Comparison of ENCODE assay signal across 28 cellular contexts in the genomic region with DNA sequence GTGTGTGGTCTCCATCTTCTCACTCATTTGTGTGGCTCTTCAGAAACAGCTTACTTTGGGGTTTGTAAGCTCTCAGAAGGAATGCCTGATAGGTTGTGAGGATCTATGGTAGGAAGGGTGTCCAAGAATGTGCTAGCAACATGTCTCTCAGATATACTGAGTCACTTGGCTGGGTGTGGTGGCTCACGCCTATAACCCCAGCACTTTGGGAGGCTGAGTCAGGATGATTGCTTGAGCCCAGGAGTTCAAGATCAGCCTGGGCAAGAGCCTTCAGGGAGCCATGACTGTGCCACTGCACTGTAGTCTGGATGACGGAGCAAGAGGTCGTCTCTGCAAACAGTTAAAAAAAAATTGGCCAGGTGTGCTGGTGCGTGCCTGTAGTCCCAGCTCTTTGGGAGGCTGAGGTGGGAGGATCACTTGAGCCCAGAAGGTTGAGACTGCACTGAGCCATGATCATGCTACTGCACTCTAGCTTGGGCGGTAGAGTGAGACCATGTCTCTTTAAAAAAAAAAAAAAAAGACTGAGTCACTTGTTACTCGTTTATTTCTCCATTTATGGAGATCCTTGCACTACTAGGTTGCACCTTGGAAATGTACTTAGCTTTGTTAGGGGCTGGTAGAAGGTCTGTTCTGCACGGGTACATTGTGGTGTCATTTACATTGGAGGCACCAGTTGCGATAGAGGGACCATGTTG.
DNase-seq lines count a peak whose midpoint lies in the region; ATAC-seq and TF ChIP-seq lines count a peak whose summit lies in the region.
"Had no signal": no experiment of that assay in that cellular context is flagged by ENCODE, and none has a peak within 500 bp of the region (broad histone marks: within the 10 kb centered on the region; RNA-seq: fewer than 3 reads in every experiment).

No MANE protein-coding gene starts in this region.

- DNase-seq in mammary epithelial cell (peak; percentile 16), MCF 10A (ENCODE audit: unreplicated experiment) (no peak), RPMI7951 (ENCODE audit: low read depth) (peak; percentile 3), fibroblast of the aortic adventitia (ENCODE audit: low read depth) (peak; percentile 18), type B pancreatic cell (ENCODE audit: extremely low spot score, unreplicated experiment) (no peak), H7 (no peak), heart left ventricle (no peak), stomach (no peak)
- DNase-seq: 8988T; activated CD4-positive, alpha-beta T cell treated with anti-CD3 and anti-CD28 coated beads for 48 hours; CD4-positive, alpha-beta T cell; dorsolateral prefrontal cortex; H9; Karpas-422; kidney glomerular epithelial cell; lower lobe of right lung; MV-4-11; naive thymus-derived CD4-positive, alpha-beta T cell; NCI-H1436; NCI-H774; nucleus accumbens; stimulated activated CD4-positive, alpha-beta T cell treated with anti-CD3 and anti-CD28 coated beads, Interleukin-4, amount 100 ng/mL, for 4 hours; substantia nigra had no signal

- CTCF ChIA-PET in mammary epithelial cell (lab: Charles Lee; ENCODE audit: low non-redundant PET): interaction anchor here (0.6 kb wide), 1 partner anchor 47 kb away, joined by 6 read pairs; no protein-coding TSS in a partner anchor
- CTCF ChIA-PET in MCF 10A (lab: Yijun Ruan, JAX): interaction anchor here (0.6 to 1.1 kb wide), 3 partner anchors 18 to 36 kb away, joined by 3 to 7 read pairs (median 5); no protein-coding TSS in a partner anchor

- intact Hi-C loops in mammary epithelial cell (cut with micrococcal nuclease) (no loop called here), MCF 10A (cut with micrococcal nuclease) (no loop called here), heart left ventricle (cut with DNase I) (no loop called here), stomach (cut with DNase I; ENCODE audit: low total_unique reads) (no loop called here)

- POLR2A ChIA-PET in MCF 10A (lab: Yijun Ruan, JAX): interaction anchor here (1.1 kb wide), 1 partner anchor 10 kb away, joined by 3 read pairs; no protein-coding TSS in a partner anchor

- no peak overlapping the region for H3K4me2 ChIP-seq in mammary epithelial cell (ENCODE audit: insufficient read depth, low read depth, low read length)

- WGBS in mammary epithelial cell (ENCODE audit: low coverage, missing lambda C conversion rate): 77% methylated on average over 5 of the region's 8 CpGs
- 85 to 90% (median 90%) methylated on average over 8 of the region's 8 CpGs for WGBS in heart left ventricle, 4 donors
- 81 to 90% (median 85%) methylated on average over 8 of the region's 8 CpGs for WGBS in stomach, 5 donors

- no peaks in the 10 kb centered on the region for H3K27me3 ChIP-seq in mammary epithelial cell (ENCODE audit: insufficient read depth, low read length)
- no peaks in the 10 kb centered on the region for H3K27me3 ChIP-seq in H7 (ENCODE audit: control insufficient read depth, insufficient read depth, low read length)
- no peaks in the 10 kb centered on the region for H3K27me3 ChIP-seq in heart left ventricle
- no peaks in the 10 kb centered on the region for H3K27me3 ChIP-seq in stomach
- H3K27me3 ChIP-seq: dorsolateral prefrontal cortex had no signal

- H3K27ac ChIP-seq in mammary epithelial cell (ENCODE audit: insufficient read depth, low read depth, low read length) (no peak overlapping the region), heart left ventricle (no peak overlapping the region), stomach (no peak overlapping the region)
- H3K27ac ChIP-seq: dorsolateral prefrontal cortex, lower lobe of right lung had no signal

- H2AFZ ChIP-seq in mammary epithelial cell (ENCODE audit: low read depth, low read length): no peak overlapping the region

- no peaks in the 10 kb centered on the region for H3K4me1 ChIP-seq in mammary epithelial cell (ENCODE audit: insufficient read depth, low read length)
- H3K4me1 ChIP-seq in heart left ventricle: no peaks in the 10 kb centered on the region
- no peaks in the 10 kb centered on the region for H3K4me1 ChIP-seq in stomach
- H3K4me1 ChIP-seq: lower lobe of right lung had no signal

- dilution Hi-C loops in mammary epithelial cell (cut with HindIII; ENCODE audit: low sequenced_read_pairs): no loop called here

- H3K4me1 Mint-ChIP-seq in MCF 10A (ENCODE audit: insufficient read depth, unreplicated experiment): peaks cover 6% of the 10 kb centered on the region
- H3K4me1 Mint-ChIP-seq in type B pancreatic cell (ENCODE audit: unreplicated experiment): peaks cover 13% of the 10 kb centered on the region
- H3K4me1 Mint-ChIP-seq: activated naive CD4-positive, alpha-beta T cell treated with anti-CD3 and anti-CD28 coated beads, Interleukin-2, amount 50 U/mL, for 24 hours had no signal

- H3K36me3 Mint-ChIP-seq in MCF 10A (ENCODE audit: insufficient read depth, unreplicated experiment) (peaks cover under 1% of the 10 kb centered on the region), type B pancreatic cell (peaks cover 3% of the 10 kb centered on the region)

- no peak for TF ChIP-seq EP300 in stomach (IDR thresholded peaks at IDR 0.05)

- H3K36me3 ChIP-seq in mammary epithelial cell (ENCODE audit: insufficient read depth, low read length) (no peaks in the 10 kb centered on the region), H7 (replicated peaks; ENCODE audit: control insufficient read depth, insufficient read depth, low read length) (no peaks in the 10 kb centered on the region), heart left ventricle (peaks cover 0 to 2% (median 0%) of the 10 kb centered on the region in 9 donors), stomach (peaks cover 0 to 7% (median 0%) of the 10 kb centered on the region in 4 donors)
- H3K36me3 ChIP-seq: lower lobe of right lung had no signal

- H3K9me3 ChIP-seq in mammary epithelial cell (replicated peaks; ENCODE audit: insufficient read depth, low read length) (no peaks in the 10 kb centered on the region), heart left ventricle (no peaks in the 10 kb centered on the region), stomach (no peaks in the 10 kb centered on the region)
- H3K9me3 ChIP-seq: lower lobe of right lung had no signal

- no peaks in the 10 kb centered on the region for H4K20me1 ChIP-seq in mammary epithelial cell (ENCODE audit: insufficient read depth, low read length)

- no peak overlapping the region for H3K4me3 Mint-ChIP-seq in MCF 10A (ENCODE audit: unreplicated experiment)
- no peak overlapping the region for H3K4me3 Mint-ChIP-seq in type B pancreatic cell
- H3K4me3 Mint-ChIP-seq: activated naive CD4-positive, alpha-beta T cell treated with anti-CD3 and anti-CD28 coated beads, Interleukin-2, amount 50 U/mL, for 24 hours; CD4-positive, alpha-beta T cell; H9; naive thymus-derived CD4-positive, alpha-beta T cell had no signal

- H3K27me3 Mint-ChIP-seq in MCF 10A (ENCODE audit: insufficient read depth, unreplicated experiment) (no peaks in the 10 kb centered on the region), type B pancreatic cell (no peaks in the 10 kb centered on the region)
- H3K27me3 Mint-ChIP-seq: activated naive CD4-positive, alpha-beta T cell treated with anti-CD3 and anti-CD28 coated beads, Interleukin-2, amount 50 U/mL, for 24 hours; CD4-positive, alpha-beta T cell; naive thymus-derived CD4-positive, alpha-beta T cell; progenitor cell of endocrine pancreas had no signal

- no peak for ATAC-seq in heart left ventricle
- ATAC-seq: GM12878; lower lobe of right lung; naive thymus-derived CD4-positive, alpha-beta T cell; sciatic nerve had no signal

- H3K9ac ChIP-seq in mammary epithelial cell (ENCODE audit: insufficient read depth, low read length): no peak overlapping the region

- TF ChIP-seq CTCF in mammary epithelial cell (conservative IDR thresholded peaks at IDR 0.05 in 1 of 2, IDR thresholded peaks at IDR 0.05 in 1 of 2; ENCODE audit: extremely low read depth in 1 of 2, insufficient read depth in 1 of 2, low read depth in 1 of 2, low read length in 2 of 2): no peak
- no peak for TF ChIP-seq CTCF in MCF 10A (IDR thresholded peaks at IDR 0.05; ENCODE audit: unreplicated experiment)
- no peak for TF ChIP-seq CTCF in fibroblast of the aortic adventitia (IDR thresholded peaks at IDR 0.05; ENCODE audit: insufficient read depth, low read length)
- no peak for TF ChIP-seq CTCF in type B pancreatic cell (conservative IDR thresholded peaks at IDR 0.05)
- TF ChIP-seq CTCF in heart left ventricle (IDR thresholded peaks at IDR 0.05): no peak
- TF ChIP-seq CTCF in stomach (IDR thresholded peaks at IDR 0.05): no peak

- no peak overlapping the region for H3K4me3 ChIP-seq in mammary epithelial cell (replicated peaks in 1 of 3; ENCODE audit: insufficient read depth in 1 of 3, low read depth in 2 of 3, low read length in 3 of 3)
- no peak overlapping the region for H3K4me3 ChIP-seq in fibroblast of the aortic adventitia (ENCODE audit: low read depth, low read length)
- H3K4me3 ChIP-seq in H7 (ENCODE audit: insufficient read depth, low read depth, low read length): no peak overlapping the region
- H3K4me3 ChIP-seq in heart left ventricle: no peak overlapping the region
- no peak overlapping the region for H3K4me3 ChIP-seq in stomach
- H3K4me3 ChIP-seq: dorsolateral prefrontal cortex, GM12878, lower lobe of right lung had no signal

- H3K9me3 Mint-ChIP-seq in MCF 10A (ENCODE audit: unreplicated experiment) (no peaks in the 10 kb centered on the region), type B pancreatic cell (peaks cover 5% of the 10 kb centered on the region)
- H3K9me3 Mint-ChIP-seq: activated naive CD4-positive, alpha-beta T cell treated with anti-CD3 and anti-CD28 coated beads, Interleukin-2, amount 50 U/mL, for 24 hours; activated T-helper 2 cell treated with anti-CD3 and anti-CD28 coated beads, Interferon-gamma antibody, Interleukin-2, Interleukin-4, amounts not matched to agents 10 μg/mL and 5 μg/mL and 100 μg/mL, durations not matched to agents 14 hours and 24 hours and 36 hours; CD4-positive, alpha-beta T cell; H9 had no signal

- no peaks in the 10 kb centered on the region for H3K79me2 ChIP-seq in mammary epithelial cell (ENCODE audit: insufficient read depth, low read length)

- TF ChIP-seq POLR2A in heart left ventricle (IDR thresholded peaks at IDR 0.05) (no peak), stomach (IDR thresholded peaks at IDR 0.05) (no peak)

- BruUV-seq in mammary epithelial cell (replicated peaks; lab: Mats Ljungman, UMichigan) (no TSS peak), MCF 10A (replicated peaks; lab: Mats Ljungman, UMichigan) (no TSS peak)

- H3K27ac Mint-ChIP-seq in MCF 10A (ENCODE audit: low read depth, unreplicated experiment) (no peak overlapping the region), type B pancreatic cell (peak overlapping the region; percentile 41)
- H3K27ac Mint-ChIP-seq: activated naive CD4-positive, alpha-beta T cell treated with anti-CD3 and anti-CD28 coated beads, Interleukin-2, amount 50 U/mL, for 24 hours; activated T-helper 2 cell treated with anti-CD3 and anti-CD28 coated beads, Interferon-gamma antibody, Interleukin-2, Interleukin-4, amounts not matched to agents 10 μg/mL and 5 μg/mL and 100 μg/mL, durations not matched to agents 14 hours and 24 hours and 36 hours; CD4-positive, alpha-beta T cell; naive thymus-derived CD4-positive, alpha-beta T cell; progenitor cell of endocrine pancreas had no signal

- in situ Hi-C loops in mammary epithelial cell (cut with MboI; ENCODE audit: low sequenced_read_pairs in 2 of 2): no loop called here

Comparison
In these comparisons a context has a peak if more than half of its experiments do, and no peak if none do; other contexts are left out.
1. DNase-seq: peak in mammary epithelial cell (single experiment), RPMI7951 (single experiment) and fibroblast of the aortic adventitia (single experiment); none in MCF 10A (single experiment), type B pancreatic cell (single experiment), H7 (single experiment), heart left ventricle (0 of 5) and stomach (single experiment).